Comparison of ENCODE assay signal across 13 cellular contexts in the genomic region with DNA sequence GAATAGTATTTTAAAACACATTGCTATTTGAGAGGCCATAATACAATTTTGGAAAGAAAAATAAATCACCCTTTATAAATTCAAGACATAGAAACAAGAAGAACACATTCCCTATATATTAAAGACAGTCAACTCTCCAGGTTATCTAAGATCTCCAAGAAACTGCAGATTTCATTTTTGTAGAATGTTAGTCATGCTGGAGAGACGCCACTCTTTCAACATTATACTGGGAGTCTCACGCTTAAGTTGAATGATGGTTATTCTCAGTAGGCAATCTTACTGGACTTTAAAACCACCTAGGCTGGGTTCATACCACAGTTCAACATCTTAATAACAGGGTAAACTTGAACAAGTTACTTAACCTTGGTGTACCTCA. TPM values are rescaled to one million over a fixed set of nuclear protein-coding genes. Genes with fewer than 3 reads are reported as not detected.
DNase-seq lines count a peak whose midpoint lies in the region; TF ChIP-seq lines count a peak whose summit lies in the region.
"Had no signal": no experiment of that assay in that cellular context is flagged by ENCODE, and none has a peak within 500 bp of the region (broad histone marks: within the 10 kb centered on the region; RNA-seq: fewer than 3 reads in every experiment).

No MANE protein-coding gene starts in this region.

- H3K27me3 ChIP-seq in thyroid gland (no peaks in the 10 kb centered on the region), adrenal gland (no peaks in the 10 kb centered on the region)
- H3K27me3 ChIP-seq: BLaER1 treated with 17β-estradiol and CSF1 and Interleukin-3, amounts not matched to agents 10 nM and 100 nM had no signal

- H3K36me3 ChIP-seq in thyroid gland (no peaks in the 10 kb centered on the region), adrenal gland (replicated peaks in 1 of 2) (no peaks in the 10 kb centered on the region)
- H3K36me3 ChIP-seq: BLaER1 treated with 17β-estradiol and CSF1 and Interleukin-3, amounts not matched to agents 10 nM and 100 nM had no signal

- H3K27ac ChIP-seq in thyroid gland (no peak overlapping the region), adrenal gland (no peak overlapping the region)
- H3K27ac ChIP-seq: BLaER1 treated with 17β-estradiol and CSF1 and Interleukin-3, amounts not matched to agents 10 nM and 100 nM had no signal

- intact Hi-C loops in thyroid gland (cut with DNase I): loop anchor here (10.0 kb wide), 1 partner anchor 230 kb away; no protein-coding TSS in a partner anchor
- intact Hi-C loops in adrenal gland (cut with DNase I): loop anchor here in 1 of 2 donors (5.0 to 10.0 kb wide), 3 partner anchors 77 to 227 kb away; no protein-coding TSS in a partner anchor

- TF ChIP-seq CTCF in thyroid gland (IDR thresholded peaks at IDR 0.05) (no peak), adrenal gland (IDR thresholded peaks at IDR 0.05) (no peak)

- TF ChIP-seq POLR2A in thyroid gland (IDR thresholded peaks at IDR 0.05): no peak
- no peak for TF ChIP-seq POLR2A in adrenal gland (IDR thresholded peaks at IDR 0.05)

- WGBS in thyroid gland, 2 donors: 97 to 98% methylated on average over 2 of the region's 2 CpGs
- WGBS in adrenal gland, 4 donors: 92 to 98% (median 96%) methylated on average over 2 of the region's 2 CpGs

- no peak overlapping the region for H3K4me3 ChIP-seq in thyroid gland (replicated peaks in 1 of 3)
- H3K4me3 ChIP-seq in adrenal gland: no peak overlapping the region
- H3K4me3 ChIP-seq: BLaER1 treated with 17β-estradiol and CSF1 and Interleukin-3, amounts not matched to agents 10 nM and 100 nM had no signal

- H3K4me1 ChIP-seq in thyroid gland (no peaks in the 10 kb centered on the region), adrenal gland (replicated peaks in 1 of 2) (peaks cover 0 to 7% of the 10 kb centered on the region in 2 donors)

- H3K9me3 ChIP-seq in thyroid gland (no peaks in the 10 kb centered on the region), adrenal gland (replicated peaks in 1 of 3) (no peaks in the 10 kb centered on the region)
- H3K9me3 ChIP-seq: BLaER1 treated with 17β-estradiol and CSF1 and Interleukin-3, amounts not matched to agents 10 nM and 100 nM had no signal

- DNase-seq in EH (ENCODE audit: low read depth): peak; percentile 71
- peak; percentile 26 for DNase-seq in M059J (ENCODE audit: low read depth)
- peak; percentile 11 for DNase-seq in astrocyte of the hippocampus (ENCODE audit: low read depth, low spot score)
- DNase-seq in stromal cell of bone marrow (ENCODE audit: low read depth): peak; percentile 13
- no peak for DNase-seq in LoVo (ENCODE audit: low spot score)
- DNase-seq in CD1c-positive myeloid dendritic cell (ENCODE audit: extremely low spot score): no peak
- DNase-seq in thyroid gland: no peak
- no peak for DNase-seq in adrenal gland
- DNase-seq: Calu3; CD4-positive, alpha-beta T cell; KG1 had no signal

RNA-seq across cellular contexts. Expression of a gene that starts 3.6 kb away (rescaled TPM):
- total RNA-seq in M059J (2014; rRNA removed; shearing (Covaris generic)): not detected in 2 replicates
- total RNA-seq in thyroid gland (not detected), adrenal gland (not detected)
- polyA plus RNA-seq in adrenal gland: under 1 TPM in 1 of 3 donors, not detected in 2; 0.15 TPM
- total RNA-seq: Calu3; CD4-positive, alpha-beta T cell had no signal
- polyA plus RNA-seq: IgD-negative memory B cell had no signal

Comparison
In these comparisons a context has a peak if more than half of its experiments do, and no peak if none do; other contexts are left out.
1. DNase-seq: peak in EH (single experiment), M059J (single experiment), astrocyte of the hippocampus (single experiment) and stromal cell of bone marrow (single experiment); none in LoVo (single experiment), CD1c-positive myeloid dendritic cell (single experiment), thyroid gland (0 of 2) and adrenal gland (0 of 7).